Comparison of ENCODE assay signal across 2 cellular contexts in genomic region chr2:108074945-108075344, GRCh38.
A peak's percentile ranks its signal among the peaks of the same experiment; 100 is the strongest.
TF ChIP-seq lines count a peak whose summit lies in the region.

No MANE protein-coding gene starts in this region.

TF ChIP-seq in GM23338, 12 proteins besides CTCF, POLR2A, EP300 and RAD21:
- TF ChIP-seq ETS1 (IDR thresholded peaks at IDR 0.05) (no peak), ZNF331 (CRISPR knock-in tag; IDR thresholded peaks at IDR 0.05; ENCODE audit: low read depth) (no peak), JUNB (IDR thresholded peaks at IDR 0.05; ENCODE audit: unreplicated experiment) (no peak), REST (IDR thresholded peaks at IDR 0.05; ENCODE audit: unreplicated experiment) (no peak), EZH2phosphoT487 (IDR thresholded peaks at IDR 0.05; ENCODE audit: unreplicated experiment) (no peak), NANOG (IDR thresholded peaks at IDR 0.05; ENCODE audit: borderline replicate concordance) (no peak), EZH2 (IDR thresholded peaks at IDR 0.05; ENCODE audit: low read depth, unreplicated experiment) (no peak), ZNF114 (CRISPR knock-in tag; IDR thresholded peaks at IDR 0.05) (no peak), POLR2AphosphoS5 (IDR thresholded peaks at IDR 0.05; ENCODE audit: low read depth) (no peak), ZNF462 (CRISPR knock-in tag; IDR thresholded peaks at IDR 0.05) (no peak), STAT1 (IDR thresholded peaks at IDR 0.05; ENCODE audit: unreplicated experiment) (no peak), CREB1 (CRISPR knock-in tag; IDR thresholded peaks at IDR 0.05; ENCODE audit: low read depth) (no peak)

TF ChIP-seq in H1, 55 proteins besides CTCF, POLR2A, EP300 and RAD21 (continued from another document):
- TF ChIP-seq POU5F1 (IDR thresholded peaks at IDR 0.05; ENCODE audit: low read depth, low read length) (peak; percentile 49; the same call in 1 of the 2 replicates), KDM1A (IDR thresholded peaks at IDR 0.05; ENCODE audit: borderline replicate concordance, low read length) (no peak), CEBPB (IDR thresholded peaks at IDR 0.05; ENCODE audit: low read depth, low read length) (no peak), TEAD4 (IDR thresholded peaks at IDR 0.05; ENCODE audit: low read depth, low read length) (0 out of 2 replicates have a peak, but pooled peaks have one; percentile 1), TAF7 (optimal IDR thresholded peaks at IDR 0.05; ENCODE audit: borderline replicate concordance, low read depth, low read length) (no peak)
